Comparison of ENCODE assay signal across 23 cellular contexts in genomic region chr10:113042961-113043360, GRCh38.
"Had no signal": no experiment of that assay in that cellular context is flagged by ENCODE, and none has a peak within 500 bp of the region (broad histone marks: within the 10 kb centered on the region; RNA-seq: fewer than 3 reads in every experiment).

No MANE protein-coding gene starts in this region.

- H3K27me3 ChIP-seq: left lung, right lobe of liver, thyroid gland had no signal

- H3K4me3 ChIP-seq: left lung, mucosa of descending colon, right lobe of liver, thyroid gland had no signal

- H3K9me3 ChIP-seq: left lung, mucosa of descending colon, right lobe of liver, thyroid gland had no signal

- H3K36me3 ChIP-seq: left lung, right lobe of liver, thyroid gland had no signal

- H3K27ac ChIP-seq: parathyroid adenoma, right lobe of liver, thyroid gland had no signal

- H2AFZ ChIP-seq: parathyroid adenoma had no signal

- DNase-seq: activated CD4-positive, alpha-beta memory T cell treated with anti-CD3 and anti-CD28 coated beads, Interleukin-2, amount 10 ng/mL, durations not matched to agents 7 days and 5 days; activated CD4-positive, alpha-beta T cell treated with anti-CD3 and anti-CD28 coated beads, Interleukin-2, amount 10 ng/mL, durations not matched to agents 24 days and 14 days; activated CD4-positive, CD25-positive, alpha-beta regulatory T cell; activated gamma-delta T cell; activated naive CD4-positive, alpha-beta T cell treated with anti-CD3 and anti-CD28 coated beads, Interleukin-2, amount 50 U/mL, for 16 hours; activated naive CD8-positive, alpha-beta T cell treated with anti-CD3 and anti-CD28 coated beads, Interleukin-2, amount 50 U/mL, for 24 hours; caudate nucleus; dermis blood vessel endothelial cell; effector CD8-positive, alpha-beta T cell; erythroblast; foreskin melanocyte; hippocampal formation; kidney glomerular epithelial cell; left lung; mucosa of descending colon; nephron progenitor cell; right lobe of liver; small intestine; stimulated activated CD4-positive, alpha-beta T cell treated with anti-CD3 and anti-CD28 coated beads, Interleukin-2, amount 100 ng/mL, for 48 hours; stimulated activated CD8-positive, alpha-beta memory T cell treated with anti-CD3 and anti-CD28 coated beads, Interleukin-4, amount 100 ng/mL, for 48 hours; stimulated activated naive B cell treated with anti-CD40 and anti-IgM and Interleukin-4, amounts not matched to agents 10 μg/mL and 1 μg/mL and 100 μg/mL, for 72 hours; thyroid gland had no signal

- ATAC-seq: activated naive CD8-positive, alpha-beta T cell treated with anti-CD3 and anti-CD28 coated beads, Interleukin-2, amount 50 U/mL, for 24 hours; left lung; mucosa of descending colon; right lobe of liver; stimulated activated naive B cell treated with anti-CD40 and anti-IgM and Interleukin-4, amounts not matched to agents 10 μg/mL and 1 μg/mL and 100 μg/mL, for 72 hours had no signal

- H3K9ac ChIP-seq: parathyroid adenoma had no signal
